16 cellular contexts compared by ENCODE assay signal in genomic region chr11:120514541-120515121, GRCh38. TPM values are rescaled to one million over a fixed set of nuclear protein-coding genes. Genes with fewer than 3 reads are reported as not detected.
"Had no signal": no experiment of that assay in that cellular context is flagged by ENCODE, and none has a peak within 500 bp of the region (broad histone marks: within the 10 kb centered on the region; RNA-seq: fewer than 3 reads in every experiment).

No MANE protein-coding gene starts in this region.

- H3K36me3 ChIP-seq: cardiac muscle cell, colonic mucosa, transverse colon, vagina had no signal

- H3K27ac ChIP-seq: cardiac muscle cell, colonic mucosa, transverse colon, vagina had no signal

- H3K27ac Mint-ChIP-seq: activated CD4-positive, alpha-beta T cell treated with anti-CD3 and anti-CD28 coated beads, Interleukin-2, amount 10 ng/mL, durations not matched to agents 24 days and 14 days; activated naive CD4-positive, alpha-beta T cell treated with anti-CD3 and anti-CD28 coated beads, Interleukin-2, amount 50 U/mL, for 72 hours; activated T-cell treated with anti-CD3 and anti-CD28 coated beads, Interleukin-2, amount 50 U/mL, for 72 hours had no signal

- DNase-seq: activated CD4-positive, alpha-beta T cell treated with anti-CD3 and anti-CD28 coated beads, Interleukin-2, amount 10 ng/mL, durations not matched to agents 24 days and 14 days; activated CD8-positive, alpha-beta memory T cell treated with anti-CD3 and anti-CD28 coated beads, Interleukin-2, amount 50 U/mL, for 4 hours; activated gamma-delta T cell treated with Interleukin-2 at 50 U/mL for 16 hours; activated T-cell treated with anti-CD3 and anti-CD28 coated beads, Interleukin-2, amount 50 U/mL, for 72 hours; amniotic stem cell; colonic mucosa; mammary epithelial cell; stimulated activated CD4-positive, alpha-beta T cell treated with anti-CD3 and anti-CD28 coated beads, Interleukin-2, amount 100 ng/mL, for 24 hours; stimulated activated naive CD8-positive, alpha-beta T cell treated with anti-CD3 and anti-CD28 coated beads, Interleukin-15, Interleukin-2, amounts not matched to agents 100 U/mL and 50 U/mL, for 24 hours; transverse colon had no signal

- H3K4me3 Mint-ChIP-seq: activated CD4-positive, alpha-beta T cell treated with anti-CD3 and anti-CD28 coated beads, Interleukin-2, amount 10 ng/mL, durations not matched to agents 24 days and 14 days; activated T-cell treated with anti-CD3 and anti-CD28 coated beads, Interleukin-2, amount 50 U/mL, for 72 hours had no signal

- H3K9me3 ChIP-seq: colonic mucosa, transverse colon, vagina had no signal

- H3K27me3 ChIP-seq: vagina had no signal

- H3K36me3 Mint-ChIP-seq: activated naive CD4-positive, alpha-beta T cell treated with anti-CD3 and anti-CD28 coated beads, Interleukin-2, amount 50 U/mL, for 72 hours had no signal

- ATAC-seq: activated naive CD4-positive, alpha-beta T cell treated with anti-CD3 and anti-CD28 coated beads, Interleukin-2, amount 50 U/mL, for 72 hours; activated T-cell treated with anti-CD3 and anti-CD28 coated beads, Interleukin-2, amount 50 U/mL, for 72 hours; left lobe of liver; stimulated activated naive CD8-positive, alpha-beta T cell treated with anti-CD3 and anti-CD28 coated beads, Interleukin-15, Interleukin-2, amounts not matched to agents 100 U/mL and 50 U/mL, for 24 hours had no signal

- H3K4me1 ChIP-seq: colonic mucosa had no signal

- H3K4me3 ChIP-seq: cardiac muscle cell, colonic mucosa, transverse colon, vagina had no signal

- H3K9me3 Mint-ChIP-seq: activated CD4-positive, alpha-beta T cell treated with anti-CD3 and anti-CD28 coated beads, Interleukin-2, amount 10 ng/mL, durations not matched to agents 24 days and 14 days; activated naive CD4-positive, alpha-beta T cell treated with anti-CD3 and anti-CD28 coated beads, Interleukin-2, amount 50 U/mL, for 72 hours; activated T-cell treated with anti-CD3 and anti-CD28 coated beads, Interleukin-2, amount 50 U/mL, for 72 hours had no signal

RNA-seq across cellular contexts. Expression of gene GRIK4, which starts 3.1 kb away (rescaled TPM):
- total RNA-seq: activated naive CD4-positive, alpha-beta T cell treated with anti-CD3 and anti-CD28 coated beads, Interleukin-2, amount 50 U/mL, for 72 hours; mammary epithelial cell; T-helper 1 cell treated with Interleukin-12 subunit alpha and Interleukin-12 subunit beta and Interleukin-4 antibody, amounts not matched to agents 30 ng/mL and 1 ng/mL, for 36 hours had no signal
- polyA plus RNA-seq: keratinocyte, mammary epithelial cell had no signal
